ENCODE assay signal across 8 cellular contexts in the genomic region with DNA sequence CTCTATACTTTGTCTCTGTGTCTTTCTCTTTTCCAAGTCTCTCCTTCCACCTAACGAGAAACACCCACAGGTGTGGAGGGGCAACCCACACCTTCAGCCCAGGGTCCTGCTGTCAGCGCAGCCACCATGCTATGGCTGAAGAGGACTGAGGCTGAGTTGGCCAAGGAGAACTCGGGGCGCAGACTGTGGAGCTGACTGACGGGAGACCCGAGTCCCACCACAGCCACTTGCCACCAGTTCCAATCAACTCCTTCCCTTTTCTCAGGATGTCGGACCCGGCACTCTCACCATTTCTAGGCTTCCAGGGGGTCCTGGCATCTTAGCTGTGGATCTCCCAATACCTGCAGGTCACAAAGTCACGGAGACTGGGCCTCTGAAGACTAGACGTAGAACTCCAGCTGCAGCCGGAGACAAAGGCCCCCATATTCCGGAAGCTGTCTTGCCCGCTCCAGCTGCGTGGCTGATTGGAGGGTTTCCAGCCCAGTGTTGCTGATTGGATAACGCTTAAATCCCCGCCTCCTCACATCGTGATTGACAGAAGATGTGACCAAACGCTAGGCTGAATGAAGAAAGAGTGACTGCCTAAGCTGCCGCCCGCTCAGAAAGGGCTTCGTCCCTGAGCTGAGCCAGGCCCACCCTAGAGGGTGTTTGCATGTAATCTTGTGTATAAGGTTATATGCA.
DNase-seq lines count a peak whose midpoint lies in the region; ATAC-seq and TF ChIP-seq lines count a peak whose summit lies in the region.

No MANE protein-coding gene starts in this region.

- H3K4me1 ChIP-seq in MM.1S (ENCODE audit: low read length) = no peaks in the 10 kb centered on the region
- H3K4me1 ChIP-seq in mucosa of rectum (ENCODE audit: control insufficient read depth in 2 of 2, insufficient read depth in 2 of 2, low read length in 2 of 2) = no peaks in the 10 kb centered on the region

- POLR2A ChIA-PET in CD4-positive, alpha-beta T cell (lab: Charles Lee) = interaction anchor here (0.6 to 4.2 kb wide), 35 partner anchors 8 to 1901 kb away, joined by 3 to 130 read pairs (median 5); partner anchors contain the start of genes ZNF100, ZNF101, ZNF429 and ZNF43
- POLR2A ChIA-PET in activated CD4-positive, alpha-beta memory T cell treated with anti-CD3 and anti-CD28 coated beads, Interleukin-2, amount 10 ng/mL, durations not matched to agents 7 days and 5 days (lab: Charles Lee) = interaction anchor here (0.9 to 1.9 kb wide), 8 partner anchors 13 to 569 kb away, joined by 3 to 23 read pairs (median 3); partner anchors contain the start of genes ZNF100, ZNF429, ZNF43 and ZNF493

- H3K9ac ChIP-seq in MM.1S (ENCODE audit: low read length) (no peak overlapping the region), mucosa of rectum (ENCODE audit: low read depth in 1 of 2, low read length in 2 of 2) (peak overlapping the region; percentile 48 to 61)

- no peaks in the 10 kb centered on the region for H4K20me1 ChIP-seq in MM.1S (ENCODE audit: insufficient read depth, low read length)

- no peaks in the 10 kb centered on the region for H3K36me3 ChIP-seq in MM.1S (replicated peaks; ENCODE audit: insufficient read depth, low read length)
- H3K36me3 ChIP-seq in mucosa of rectum (ENCODE audit: control insufficient read depth in 2 of 2, insufficient read depth in 2 of 2, low read length in 2 of 2) = no peaks in the 10 kb centered on the region

- H3K4me3 ChIP-seq in MM.1S (ENCODE audit: low read length) = no peak overlapping the region
- peak overlapping the region; percentile 68 to 80 for H3K4me3 ChIP-seq in mucosa of rectum (ENCODE audit: low read length in 2 of 2)

- H3F3A ChIP-seq in MM.1S (ENCODE audit: insufficient read depth, low read length) = no peaks in the 10 kb centered on the region

- peak overlapping the region; percentile 99 for H3K27ac Mint-ChIP-seq in CD4-positive, alpha-beta T cell
- peak overlapping the region; percentile 83 for H3K27ac Mint-ChIP-seq in activated CD4-positive, alpha-beta memory T cell treated with anti-CD3 and anti-CD28 coated beads, Interleukin-2, amount 10 ng/mL, durations not matched to agents 7 days and 5 days

- TF ChIP-seq CTCF in CD4-positive, alpha-beta T cell (IDR thresholded peaks at IDR 0.05) = no peak
- TF ChIP-seq CTCF in MM.1S (IDR thresholded peaks at IDR 0.05; ENCODE audit: low read length) = no peak

- H2AFZ ChIP-seq in MM.1S (ENCODE audit: low read length) = 0 out of 2 replicates have a peak overlapping the region, but pooled peaks have one; percentile 5

- peaks cover 2% of the 10 kb centered on the region for H3K9me3 Mint-ChIP-seq in CD4-positive, alpha-beta T cell
- peaks cover 39% of the 10 kb centered on the region for H3K9me3 Mint-ChIP-seq in activated CD4-positive, alpha-beta memory T cell treated with anti-CD3 and anti-CD28 coated beads, Interleukin-2, amount 10 ng/mL, durations not matched to agents 7 days and 5 days

- no peaks in the 10 kb centered on the region for H3K27me3 Mint-ChIP-seq in CD4-positive, alpha-beta T cell
- no peaks in the 10 kb centered on the region for H3K27me3 Mint-ChIP-seq in activated CD4-positive, alpha-beta memory T cell treated with anti-CD3 and anti-CD28 coated beads, Interleukin-2, amount 10 ng/mL, durations not matched to agents 7 days and 5 days

- H3K4me1 Mint-ChIP-seq in CD4-positive, alpha-beta T cell (ENCODE audit: low read depth) = peaks cover 36% of the 10 kb centered on the region
- H3K4me1 Mint-ChIP-seq in activated CD4-positive, alpha-beta memory T cell treated with anti-CD3 and anti-CD28 coated beads, Interleukin-2, amount 10 ng/mL, durations not matched to agents 7 days and 5 days = peaks cover 16% of the 10 kb centered on the region

- no peaks in the 10 kb centered on the region for H3K9me3 ChIP-seq in CD4-positive, alpha-beta T cell (ENCODE audit: control insufficient read depth, low read length)
- H3K9me3 ChIP-seq in MM.1S (replicated peaks; ENCODE audit: insufficient read depth, low read length) = no peaks in the 10 kb centered on the region; the same call in 1 of the 2 replicates
- peaks cover 0 to 11% of the 10 kb centered on the region in 2 donors for H3K9me3 ChIP-seq in mucosa of rectum (ENCODE audit: control insufficient read depth in 2 of 2, low read length in 2 of 2)

- no peaks in the 10 kb centered on the region for H3K27me3 ChIP-seq in CD4-positive, alpha-beta T cell (ENCODE audit: control insufficient read depth, insufficient read depth, low read length)
- H3K27me3 ChIP-seq in MM.1S (replicated peaks; ENCODE audit: insufficient read depth, low read length) (no peaks in the 10 kb centered on the region), mucosa of rectum (ENCODE audit: control insufficient read depth in 2 of 2, insufficient read depth in 2 of 2, low read length in 2 of 2) (no peaks in the 10 kb centered on the region)

- peak; percentile 96 for ATAC-seq in CD4-positive, alpha-beta T cell (ENCODE audit: poor library complexity)
- ATAC-seq in GM19351 (IDR thresholded peaks at IDR 0.05; ENCODE audit: unreplicated experiment) = no peak

- intact Hi-C loops in CD4-positive, alpha-beta T cell (cut with DNase I, micrococcal nuclease) = loop anchor here (1.0 to 5.0 kb wide), 3 partner anchors 36 to 64 kb away; partner anchors contain the start of gene ZNF429 (in 2 of the 2)

- DNase-seq in CD4-positive, alpha-beta T cell = peak; percentile 48 to 93 (median 60)
- DNase-seq in MM.1S (peak; percentile 33), 8988T (no peak)
- DNase-seq in activated CD4-positive, alpha-beta memory T cell treated with anti-CD3 and anti-CD28 coated beads, Interleukin-2, amount 10 ng/mL, durations not matched to agents 7 days and 5 days = peak; percentile 84
- peak; percentile 77 for DNase-seq in effector CD8-positive, alpha-beta T cell (lab: John Stamatoyannopoulos, UW)
- DNase-seq in stimulated activated CD8-positive, alpha-beta memory T cell treated with anti-CD3 and anti-CD28 coated beads, Interleukin-4, amount 100 ng/mL, for 4 hours (ENCODE audit: low read depth in 2 of 2, low spot score in 1 of 2) = peak; percentile 48 to 77

- peak overlapping the region; percentile 47 for H3K27ac ChIP-seq in CD4-positive, alpha-beta T cell (ENCODE audit: low read depth, low read length)
- H3K27ac ChIP-seq in MM.1S (ENCODE audit: low read length) (no peak overlapping the region), mucosa of rectum (ENCODE audit: low read depth in 2 of 2, low read length in 2 of 2) (peak overlapping the region; percentile 61 to 65)

- H3K4me3 Mint-ChIP-seq in CD4-positive, alpha-beta T cell = peak overlapping the region; percentile 100
- H3K4me3 Mint-ChIP-seq in activated CD4-positive, alpha-beta memory T cell treated with anti-CD3 and anti-CD28 coated beads, Interleukin-2, amount 10 ng/mL, durations not matched to agents 7 days and 5 days = peak overlapping the region; percentile 91

- no peak overlapping the region for H3K4me2 ChIP-seq in MM.1S (ENCODE audit: low read depth, low read length)

- H3K36me3 Mint-ChIP-seq in CD4-positive, alpha-beta T cell (ENCODE audit: low read depth) = peaks cover 39% of the 10 kb centered on the region
- H3K36me3 Mint-ChIP-seq in activated CD4-positive, alpha-beta memory T cell treated with anti-CD3 and anti-CD28 coated beads, Interleukin-2, amount 10 ng/mL, durations not matched to agents 7 days and 5 days (ENCODE audit: low read depth) = peaks cover 26% of the 10 kb centered on the region

- no peaks in the 10 kb centered on the region for H3K9me2 ChIP-seq in MM.1S (replicated peaks; ENCODE audit: insufficient read depth, low read length)

- CTCF ChIA-PET in CD4-positive, alpha-beta T cell (lab: Charles Lee) = no interaction called here
- CTCF ChIA-PET in activated CD4-positive, alpha-beta memory T cell treated with anti-CD3 and anti-CD28 coated beads, Interleukin-2, amount 10 ng/mL, durations not matched to agents 7 days and 5 days (lab: Charles Lee) = no interaction called here

- H3K79me2 ChIP-seq in MM.1S (ENCODE audit: low read length) = no peaks in the 10 kb centered on the region
